ENCODE assay signal across 1 cellular context in the genomic region with DNA sequence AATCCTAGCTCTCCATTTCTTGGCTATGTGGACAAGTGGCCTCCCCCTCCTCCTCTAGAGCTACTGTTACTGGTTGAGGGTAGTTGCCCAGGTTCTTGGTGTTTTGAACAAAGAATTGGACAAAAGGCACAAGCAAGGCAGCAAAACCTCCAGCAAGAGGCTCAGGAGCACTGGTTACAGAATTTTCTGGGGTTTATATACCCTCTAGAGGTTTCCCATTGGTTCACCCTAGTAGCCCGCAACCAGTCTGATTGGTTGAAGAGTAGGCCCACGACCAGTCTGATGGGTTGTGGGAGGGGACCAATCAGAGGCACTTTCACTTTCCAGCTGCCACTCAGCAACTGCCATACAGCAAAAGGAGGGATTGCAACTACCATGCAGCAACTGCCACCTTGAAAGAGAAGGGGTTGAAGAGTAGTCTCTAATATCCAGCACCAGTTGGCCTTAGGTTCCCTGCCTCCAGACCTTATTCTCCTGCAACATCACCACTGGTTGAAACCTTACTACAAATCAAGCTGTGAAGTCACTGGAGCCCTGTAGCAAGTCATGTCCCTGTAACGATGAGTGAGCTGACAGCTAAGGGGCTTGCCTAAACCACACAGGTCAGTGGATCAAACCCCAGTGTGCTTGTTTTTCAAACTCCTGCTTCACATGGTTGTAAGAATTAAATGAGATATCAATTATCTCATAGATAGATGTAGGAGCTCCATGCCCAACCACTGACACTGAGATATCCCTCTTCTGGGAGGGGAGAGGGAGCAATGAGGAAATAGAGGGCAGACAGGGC.
A peak's percentile ranks its signal among the peaks of the same experiment; 100 is the strongest.
TF ChIP-seq lines count a peak whose summit lies in the region.

No MANE protein-coding gene starts in this region.

TF ChIP-seq in HepG2, 621 proteins besides CTCF, POLR2A, EP300 and RAD21 (continued from another document and continues in another):
- TF ChIP-seq, protein P1, sequence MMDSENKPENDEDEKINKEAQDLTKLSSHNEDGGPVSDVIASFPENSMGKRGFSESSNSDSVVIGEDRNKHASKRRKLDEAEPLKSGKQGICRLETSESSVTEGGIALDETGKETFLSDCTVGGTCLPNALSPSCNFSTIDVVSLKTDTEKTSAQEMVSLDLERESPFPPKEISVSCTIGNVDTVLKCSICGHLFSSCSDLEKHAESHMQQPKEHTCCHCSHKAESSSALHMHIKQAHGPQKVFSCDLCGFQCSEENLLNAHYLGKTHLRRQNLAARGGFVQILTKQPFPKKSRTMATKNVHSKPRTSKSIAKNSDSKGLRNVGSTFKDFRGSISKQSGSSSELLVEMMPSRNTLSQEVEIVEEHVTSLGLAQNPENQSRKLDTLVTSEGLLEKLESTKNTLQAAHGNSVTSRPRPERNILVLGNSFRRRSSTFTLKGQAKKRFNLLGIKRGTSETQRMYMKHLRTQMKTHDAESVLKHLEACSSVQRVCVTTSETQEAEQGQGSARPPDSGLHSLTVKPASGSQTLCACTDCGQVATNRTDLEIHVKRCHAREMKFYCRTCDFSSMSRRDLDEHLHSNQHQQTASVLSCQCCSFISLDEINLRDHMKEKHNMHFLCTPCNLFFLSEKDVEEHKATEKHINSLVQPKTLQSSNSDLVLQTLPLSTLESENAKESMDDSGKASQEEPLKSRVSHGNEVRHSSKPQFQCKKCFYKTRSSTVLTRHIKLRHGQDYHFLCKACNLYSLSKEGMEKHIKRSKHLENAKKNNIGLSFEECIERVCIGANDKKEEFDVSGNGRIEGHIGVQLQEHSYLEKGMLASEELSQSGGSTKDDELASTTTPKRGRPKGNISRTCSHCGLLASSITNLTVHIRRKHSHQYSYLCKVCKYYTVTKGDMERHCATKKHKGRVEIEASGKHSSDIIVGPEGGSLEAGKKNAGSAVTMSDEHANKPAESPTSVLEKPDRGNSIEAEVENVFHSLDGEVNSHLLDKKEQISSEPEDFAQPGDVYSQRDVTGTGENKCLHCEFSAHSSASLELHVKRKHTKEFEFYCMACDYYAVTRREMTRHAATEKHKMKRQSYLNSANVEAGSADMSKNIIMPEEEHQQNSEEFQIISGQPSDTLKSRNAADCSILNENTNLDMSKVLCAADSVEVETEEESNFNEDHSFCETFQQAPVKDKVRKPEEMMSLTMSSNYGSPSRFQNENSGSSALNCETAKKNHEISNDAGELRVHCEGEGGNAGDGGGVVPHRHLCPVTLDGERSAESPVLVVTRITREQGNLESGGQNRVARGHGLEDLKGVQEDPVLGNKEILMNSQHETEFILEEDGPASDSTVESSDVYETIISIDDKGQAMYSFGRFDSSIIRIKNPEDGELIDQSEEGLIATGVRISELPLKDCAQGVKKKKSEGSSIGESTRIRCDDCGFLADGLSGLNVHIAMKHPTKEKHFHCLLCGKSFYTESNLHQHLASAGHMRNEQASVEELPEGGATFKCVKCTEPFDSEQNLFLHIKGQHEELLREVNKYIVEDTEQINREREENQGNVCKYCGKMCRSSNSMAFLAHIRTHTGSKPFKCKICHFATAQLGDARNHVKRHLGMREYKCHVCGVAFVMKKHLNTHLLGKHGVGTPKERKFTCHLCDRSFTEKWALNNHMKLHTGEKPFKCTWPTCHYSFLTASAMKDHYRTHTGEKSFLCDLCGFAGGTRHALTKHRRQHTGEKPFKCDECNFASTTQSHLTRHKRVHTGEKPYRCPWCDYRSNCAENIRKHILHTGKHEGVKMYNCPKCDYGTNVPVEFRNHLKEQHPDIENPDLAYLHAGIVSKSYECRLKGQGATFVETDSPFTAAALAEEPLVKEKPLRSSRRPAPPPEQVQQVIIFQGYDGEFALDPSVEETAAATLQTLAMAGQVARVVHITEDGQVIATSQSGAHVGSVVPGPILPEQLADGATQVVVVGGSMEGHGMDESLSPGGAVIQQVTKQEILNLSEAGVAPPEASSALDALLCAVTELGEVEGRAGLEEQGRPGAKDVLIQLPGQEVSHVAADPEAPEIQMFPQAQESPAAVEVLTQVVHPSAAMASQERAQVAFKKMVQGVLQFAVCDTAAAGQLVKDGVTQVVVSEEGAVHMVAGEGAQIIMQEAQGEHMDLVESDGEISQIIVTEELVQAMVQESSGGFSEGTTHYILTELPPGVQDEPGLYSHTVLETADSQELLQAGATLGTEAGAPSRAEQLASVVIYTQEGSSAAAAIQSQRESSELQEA (CRISPR knock-in tag; IDR thresholded peaks at IDR 0.05; ENCODE audit: not compliant biosample characterization): no peak
- TF ChIP-seq ZNF530 (CRISPR knock-in tag; IDR thresholded peaks at IDR 0.05; ENCODE audit: low read depth): no peak
- TF ChIP-seq, protein P2, sequence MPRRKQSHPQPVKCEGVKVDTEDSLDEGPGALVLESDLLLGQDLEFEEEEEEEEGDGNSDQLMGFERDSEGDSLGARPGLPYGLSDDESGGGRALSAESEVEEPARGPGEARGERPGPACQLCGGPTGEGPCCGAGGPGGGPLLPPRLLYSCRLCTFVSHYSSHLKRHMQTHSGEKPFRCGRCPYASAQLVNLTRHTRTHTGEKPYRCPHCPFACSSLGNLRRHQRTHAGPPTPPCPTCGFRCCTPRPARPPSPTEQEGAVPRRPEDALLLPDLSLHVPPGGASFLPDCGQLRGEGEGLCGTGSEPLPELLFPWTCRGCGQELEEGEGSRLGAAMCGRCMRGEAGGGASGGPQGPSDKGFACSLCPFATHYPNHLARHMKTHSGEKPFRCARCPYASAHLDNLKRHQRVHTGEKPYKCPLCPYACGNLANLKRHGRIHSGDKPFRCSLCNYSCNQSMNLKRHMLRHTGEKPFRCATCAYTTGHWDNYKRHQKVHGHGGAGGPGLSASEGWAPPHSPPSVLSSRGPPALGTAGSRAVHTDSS (CRISPR knock-in tag; conservative IDR thresholded peaks at IDR 0.05): no peak
- TF ChIP-seq, protein P3, sequence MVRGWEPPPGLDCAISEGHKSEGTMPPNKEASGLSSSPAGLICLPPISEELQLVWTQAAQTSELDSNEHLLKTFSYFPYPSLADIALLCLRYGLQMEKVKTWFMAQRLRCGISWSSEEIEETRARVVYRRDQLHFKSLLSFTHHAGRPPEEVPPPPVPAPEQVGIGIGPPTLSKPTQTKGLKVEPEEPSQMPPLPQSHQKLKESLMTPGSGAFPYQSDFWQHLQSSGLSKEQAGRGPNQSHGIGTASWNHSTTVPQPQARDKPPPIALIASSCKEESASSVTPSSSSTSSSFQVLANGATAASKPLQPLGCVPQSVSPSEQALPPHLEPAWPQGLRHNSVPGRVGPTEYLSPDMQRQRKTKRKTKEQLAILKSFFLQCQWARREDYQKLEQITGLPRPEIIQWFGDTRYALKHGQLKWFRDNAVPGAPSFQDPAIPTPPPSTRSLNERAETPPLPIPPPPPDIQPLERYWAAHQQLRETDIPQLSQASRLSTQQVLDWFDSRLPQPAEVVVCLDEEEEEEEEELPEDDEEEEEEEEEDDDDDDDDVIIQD (CRISPR knock-in tag; IDR thresholded peaks at IDR 0.05; ENCODE audit: low read depth): no peak
- TF ChIP-seq, protein P4, sequence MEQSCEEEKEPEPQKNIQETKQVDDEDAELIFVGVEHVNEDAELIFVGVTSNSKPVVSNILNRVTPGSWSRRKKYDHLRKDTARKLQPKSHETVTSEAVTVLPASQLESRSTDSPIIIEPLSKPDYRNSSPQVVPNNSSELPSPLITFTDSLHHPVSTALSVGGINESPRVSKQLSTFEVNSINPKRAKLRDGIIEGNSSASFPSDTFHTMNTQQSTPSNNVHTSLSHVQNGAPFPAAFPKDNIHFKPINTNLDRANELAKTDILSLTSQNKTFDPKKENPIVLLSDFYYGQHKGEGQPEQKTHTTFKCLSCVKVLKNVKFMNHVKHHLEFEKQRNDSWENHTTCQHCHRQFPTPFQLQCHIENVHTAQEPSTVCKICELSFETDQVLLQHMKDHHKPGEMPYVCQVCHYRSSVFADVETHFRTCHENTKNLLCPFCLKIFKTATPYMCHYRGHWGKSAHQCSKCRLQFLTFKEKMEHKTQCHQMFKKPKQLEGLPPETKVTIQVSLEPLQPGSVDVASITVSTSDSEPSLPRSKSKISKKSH (CRISPR knock-in tag; IDR thresholded peaks at IDR 0.05; ENCODE audit: borderline replicate concordance): no peak
- no peak for TF ChIP-seq ZNF891 (CRISPR knock-in tag; IDR thresholded peaks at IDR 0.05)
- no peak for TF ChIP-seq STAT5B (CRISPR knock-in tag; IDR thresholded peaks at IDR 0.05)
- TF ChIP-seq WIZ (CRISPR knock-in tag; IDR thresholded peaks at IDR 0.05): no peak
- TF ChIP-seq, protein P5, sequence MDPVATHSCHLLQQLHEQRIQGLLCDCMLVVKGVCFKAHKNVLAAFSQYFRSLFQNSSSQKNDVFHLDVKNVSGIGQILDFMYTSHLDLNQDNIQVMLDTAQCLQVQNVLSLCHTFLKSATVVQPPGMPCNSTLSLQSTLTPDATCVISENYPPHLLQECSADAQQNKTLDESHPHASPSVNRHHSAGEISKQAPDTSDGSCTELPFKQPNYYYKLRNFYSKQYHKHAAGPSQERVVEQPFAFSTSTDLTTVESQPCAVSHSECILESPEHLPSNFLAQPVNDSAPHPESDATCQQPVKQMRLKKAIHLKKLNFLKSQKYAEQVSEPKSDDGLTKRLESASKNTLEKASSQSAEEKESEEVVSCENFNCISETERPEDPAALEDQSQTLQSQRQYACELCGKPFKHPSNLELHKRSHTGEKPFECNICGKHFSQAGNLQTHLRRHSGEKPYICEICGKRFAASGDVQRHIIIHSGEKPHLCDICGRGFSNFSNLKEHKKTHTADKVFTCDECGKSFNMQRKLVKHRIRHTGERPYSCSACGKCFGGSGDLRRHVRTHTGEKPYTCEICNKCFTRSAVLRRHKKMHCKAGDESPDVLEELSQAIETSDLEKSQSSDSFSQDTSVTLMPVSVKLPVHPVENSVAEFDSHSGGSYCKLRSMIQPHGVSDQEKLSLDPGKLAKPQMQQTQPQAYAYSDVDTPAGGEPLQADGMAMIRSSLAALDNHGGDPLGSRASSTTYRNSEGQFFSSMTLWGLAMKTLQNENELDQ (CRISPR knock-in tag; IDR thresholded peaks at IDR 0.05; ENCODE audit: borderline replicate concordance): no peak
- no peak for TF ChIP-seq ZNF282 (IDR thresholded peaks at IDR 0.05; ENCODE audit: partially characterized antibody)
- TF ChIP-seq ZSCAN29 (CRISPR knock-in tag; conservative IDR thresholded peaks at IDR 0.05): 0 out of 2 replicates have a peak, but pooled peaks have one; percentile 35
- no peak for TF ChIP-seq ATAD3A (CRISPR knock-in tag; IDR thresholded peaks at IDR 0.05)
- no peak for TF ChIP-seq KDM3A (CRISPR knock-in tag; IDR thresholded peaks at IDR 0.05; ENCODE audit: low read depth)
- TF ChIP-seq ZNF484 (CRISPR knock-in tag; IDR thresholded peaks at IDR 0.05; ENCODE audit: borderline replicate concordance, low read depth): no peak
- TF ChIP-seq ZNF761 (CRISPR knock-in tag; conservative IDR thresholded peaks at IDR 0.05): no peak
- 0 out of 2 replicates have a peak, but pooled peaks have one; percentile 41 for TF ChIP-seq ZFP90 (CRISPR knock-in tag; IDR thresholded peaks at IDR 0.05; ENCODE audit: borderline replicate concordance)
- TF ChIP-seq, protein P6, sequence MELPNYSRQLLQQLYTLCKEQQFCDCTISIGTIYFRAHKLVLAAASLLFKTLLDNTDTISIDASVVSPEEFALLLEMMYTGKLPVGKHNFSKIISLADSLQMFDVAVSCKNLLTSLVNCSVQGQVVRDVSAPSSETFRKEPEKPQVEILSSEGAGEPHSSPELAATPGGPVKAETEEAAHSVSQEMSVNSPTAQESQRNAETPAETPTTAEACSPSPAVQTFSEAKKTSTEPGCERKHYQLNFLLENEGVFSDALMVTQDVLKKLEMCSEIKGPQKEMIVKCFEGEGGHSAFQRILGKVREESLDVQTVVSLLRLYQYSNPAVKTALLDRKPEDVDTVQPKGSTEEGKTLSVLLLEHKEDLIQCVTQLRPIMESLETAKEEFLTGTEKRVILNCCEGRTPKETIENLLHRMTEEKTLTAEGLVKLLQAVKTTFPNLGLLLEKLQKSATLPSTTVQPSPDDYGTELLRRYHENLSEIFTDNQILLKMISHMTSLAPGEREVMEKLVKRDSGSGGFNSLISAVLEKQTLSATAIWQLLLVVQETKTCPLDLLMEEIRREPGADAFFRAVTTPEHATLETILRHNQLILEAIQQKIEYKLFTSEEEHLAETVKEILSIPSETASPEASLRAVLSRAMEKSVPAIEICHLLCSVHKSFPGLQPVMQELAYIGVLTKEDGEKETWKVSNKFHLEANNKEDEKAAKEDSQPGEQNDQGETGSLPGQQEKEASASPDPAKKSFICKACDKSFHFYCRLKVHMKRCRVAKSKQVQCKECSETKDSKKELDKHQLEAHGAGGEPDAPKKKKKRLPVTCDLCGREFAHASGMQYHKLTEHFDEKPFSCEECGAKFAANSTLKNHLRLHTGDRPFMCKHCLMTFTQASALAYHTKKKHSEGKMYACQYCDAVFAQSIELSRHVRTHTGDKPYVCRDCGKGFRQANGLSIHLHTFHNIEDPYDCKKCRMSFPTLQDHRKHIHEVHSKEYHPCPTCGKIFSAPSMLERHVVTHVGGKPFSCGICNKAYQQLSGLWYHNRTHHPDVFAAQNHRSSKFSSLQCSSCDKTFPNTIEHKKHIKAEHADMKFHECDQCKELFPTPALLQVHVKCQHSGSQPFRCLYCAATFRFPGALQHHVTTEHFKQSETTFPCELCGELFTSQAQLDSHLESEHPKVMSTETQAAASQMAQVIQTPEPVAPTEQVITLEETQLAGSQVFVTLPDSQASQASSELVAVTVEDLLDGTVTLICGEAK (IDR thresholded peaks at IDR 0.05): no peak
- TF ChIP-seq, protein P6 (CRISPR knock-in tag; IDR thresholded peaks at IDR 0.05): no peak
- TF ChIP-seq, protein P7, sequence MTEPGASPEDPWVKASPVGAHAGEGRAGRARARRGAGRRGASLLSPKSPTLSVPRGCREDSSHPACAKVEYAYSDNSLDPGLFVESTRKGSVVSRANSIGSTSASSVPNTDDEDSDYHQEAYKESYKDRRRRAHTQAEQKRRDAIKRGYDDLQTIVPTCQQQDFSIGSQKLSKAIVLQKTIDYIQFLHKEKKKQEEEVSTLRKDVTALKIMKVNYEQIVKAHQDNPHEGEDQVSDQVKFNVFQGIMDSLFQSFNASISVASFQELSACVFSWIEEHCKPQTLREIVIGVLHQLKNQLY (CRISPR knock-in tag; IDR thresholded peaks at IDR 0.05): no peak
- no peak for TF ChIP-seq NKX3-1 (CRISPR knock-in tag; IDR thresholded peaks at IDR 0.05)
- no peak for TF ChIP-seq HOXA7 (CRISPR knock-in tag; IDR thresholded peaks at IDR 0.05)
- TF ChIP-seq DNMT1 (CRISPR knock-in tag; IDR thresholded peaks at IDR 0.05): no peak
- TF ChIP-seq KMT2A (CRISPR knock-in tag; IDR thresholded peaks at IDR 0.05): no peak
- TF ChIP-seq NFIB (CRISPR knock-in tag; IDR thresholded peaks at IDR 0.05; ENCODE audit: borderline replicate concordance): no peak
